8 cellular contexts compared by ENCODE assay signal in genomic region chrX:3842822-3843521, GRCh38.
DNase-seq lines count a peak whose midpoint lies in the region; ATAC-seq and TF ChIP-seq lines count a peak whose summit lies in the region.
"Not testable (repeated sequence)": the region's sequence is repeated elsewhere in the genome, so short reads cannot be mapped to it uniquely, and the experiment has no call there.

No MANE protein-coding gene starts in this region.

- not testable (repeated sequence) for H3K4me1 ChIP-seq in SK-N-SH (ENCODE audit: control insufficient read depth in 1 of 2, insufficient read depth in 2 of 2, low read depth in 1 of 2, low read length in 1 of 2); neural progenitor cell

- H3K9me3 Mint-ChIP-seq in neural progenitor cell, type B pancreatic cell: not testable (repeated sequence)

- not testable (repeated sequence) for H3K4me2 ChIP-seq in SK-N-SH, neural progenitor cell

- DNase-seq in SK-N-SH; fibroblast of pulmonary artery (ENCODE audit: low read depth); neural progenitor cell (ENCODE audit: low spot score); type B pancreatic cell (ENCODE audit: extremely low spot score, unreplicated experiment): not testable (repeated sequence)
- peak; percentile 13 for DNase-seq in activated gamma-delta T cell (lab: John Stamatoyannopoulos, UW)

- H3K27me3 ChIP-seq in SK-N-SH (ENCODE audit: insufficient read depth); neural progenitor cell: not testable (repeated sequence)

- not testable (repeated sequence) for H3K9me2 ChIP-seq in SK-N-SH

- CTCF ChIA-PET in SK-N-SH (lab: Yijun Ruan, JAX): not testable (repeated sequence)

- H3K27ac ChIP-seq in SK-N-SH (ENCODE audit: low read depth in 2 of 2, low read length in 1 of 2); neural progenitor cell: not testable (repeated sequence)

- H3K27ac Mint-ChIP-seq in neural progenitor cell, type B pancreatic cell: not testable (repeated sequence)

- not testable (repeated sequence) for TF ChIP-seq RAD21 in SK-N-SH (IDR thresholded peaks at IDR 0.05; ENCODE audit: low read length)

- H3K9ac ChIP-seq in SK-N-SH, neural progenitor cell: not testable (repeated sequence)

- not testable (repeated sequence) for H3K36me3 ChIP-seq in SK-N-SH (replicated peaks in 1 of 2; ENCODE audit: control insufficient read depth in 1 of 2, insufficient read depth in 2 of 2, low read length in 1 of 2); neural progenitor cell

- not testable (repeated sequence) for H3K27me3 Mint-ChIP-seq in neural progenitor cell (ENCODE audit: insufficient read depth, low read depth); type B pancreatic cell

- not testable (repeated sequence) for H3F3A ChIP-seq in SK-N-SH (replicated peaks; ENCODE audit: insufficient read depth); neural progenitor cell (ENCODE audit: low read depth)

- TF ChIP-seq EP300 in SK-N-SH (IDR thresholded peaks at IDR 0.05; ENCODE audit: borderline replicate concordance in 1 of 2, low read depth in 1 of 2, low read length in 1 of 2): not testable (repeated sequence)

- H2AFZ ChIP-seq in SK-N-SH (ENCODE audit: low read depth); neural progenitor cell (replicated peaks): not testable (repeated sequence)

- WGBS in SK-N-SH (ENCODE audit: low lambda C conversion rate): no CpG with 5 or more reads among the region's 70 CpGs

- H4K20me1 ChIP-seq in SK-N-SH (ENCODE audit: insufficient read depth); neural progenitor cell (ENCODE audit: low read depth): not testable (repeated sequence)

- H3K9me3 ChIP-seq in SK-N-SH; neural progenitor cell (ENCODE audit: low read depth): not testable (repeated sequence)

- H3K4me3 ChIP-seq in SK-N-SH (ENCODE audit: low read depth in 2 of 2, low read length in 1 of 2): peak overlapping the region; percentile 43 to 46
- peak overlapping the region; percentile 50 for H3K4me3 ChIP-seq in fibroblast of pulmonary artery (replicated peaks; ENCODE audit: low read depth, low read length)
- not testable (repeated sequence) for H3K4me3 ChIP-seq in neural progenitor cell

- peak overlapping the region; percentile 55 for H3K4me3 Mint-ChIP-seq in neural progenitor cell
- peak overlapping the region; percentile 44 for H3K4me3 Mint-ChIP-seq in type B pancreatic cell

- H3K4me1 Mint-ChIP-seq in neural progenitor cell; type B pancreatic cell (ENCODE audit: unreplicated experiment): not testable (repeated sequence)

- TF ChIP-seq CTCF in SK-N-SH (IDR thresholded peaks at IDR 0.05); fibroblast of pulmonary artery (IDR thresholded peaks at IDR 0.05; ENCODE audit: low read length, missing control alignments); neural progenitor cell (IDR thresholded peaks at IDR 0.05); type B pancreatic cell (conservative IDR thresholded peaks at IDR 0.05): not testable (repeated sequence)

- peak; percentile 73 for ATAC-seq in GM18907 (IDR thresholded peaks at IDR 0.05; ENCODE audit: unreplicated experiment)
- peak; percentile 41 for ATAC-seq in HG02623 (IDR thresholded peaks at IDR 0.05; ENCODE audit: unreplicated experiment)
- ATAC-seq in HG03521 (IDR thresholded peaks at IDR 0.05; ENCODE audit: unreplicated experiment): peak; percentile 37

- not testable (repeated sequence) for H3K36me3 Mint-ChIP-seq in neural progenitor cell, type B pancreatic cell

- POLR2A ChIA-PET in SK-N-SH (lab: Yijun Ruan, JAX): not testable (repeated sequence)

- not testable (repeated sequence) for H3K79me2 ChIP-seq in SK-N-SH (ENCODE audit: insufficient read depth); neural progenitor cell (ENCODE audit: low read depth)
